In genomic region chr4:162683659-162684370, GRCh38 we compare ENCODE assay signal across 10 cellular contexts.
DNase-seq lines count a peak whose midpoint lies in the region; ATAC-seq, FAIRE-seq and TF ChIP-seq lines count a peak whose summit lies in the region.
"Had no signal": no experiment of that assay in that cellular context is flagged by ENCODE, and none has a peak within 500 bp of the region (broad histone marks: within the 10 kb centered on the region; RNA-seq: fewer than 3 reads in every experiment).

No MANE protein-coding gene starts in this region.

- no peak for TF ChIP-seq POLR2A in A549 (IDR thresholded peaks at IDR 0.05; ENCODE audit: low read length)
- TF ChIP-seq POLR2A in gastroesophageal sphincter (IDR thresholded peaks at IDR 0.05), result no peak

- H3K4me3 ChIP-seq in A549, result 0 out of 3 replicates have a peak overlapping the region, but pooled peaks have one; percentile 6
- H3K4me3 ChIP-seq in mammary epithelial cell (replicated peaks in 1 of 3; ENCODE audit: insufficient read depth in 1 of 3, low read depth in 2 of 3, low read length in 3 of 3), result no peak overlapping the region
- no peak overlapping the region for H3K4me3 ChIP-seq in gastroesophageal sphincter

- ATAC-seq in A549 (peak; percentile 95), GM21515 (IDR thresholded peaks at IDR 0.05; ENCODE audit: unreplicated experiment) (peak; percentile 75), HG03342 (IDR thresholded peaks at IDR 0.05; ENCODE audit: unreplicated experiment) (peak; percentile 90), gastroesophageal sphincter (no peak)

- intact Hi-C loops in mammary epithelial cell (cut with micrococcal nuclease), result no loop called here

- no peak; a peak in 1 of 5 replicates for TF ChIP-seq RAD21 in A549 (conservative IDR thresholded peaks at IDR 0.05 in 1 of 2, IDR thresholded peaks at IDR 0.05 in 1 of 2)

- in situ Hi-C loops in mammary epithelial cell (cut with MboI; ENCODE audit: low sequenced_read_pairs in 2 of 2) (no loop called here), GM13977 (cut with MboI; ENCODE audit: low pct_unique_long_range_greater_than_20kb, low sequenced_read_pairs, unreplicated experiment) (no loop called here)

- H3K4me2 ChIP-seq in A549 (peak overlapping the region; percentile 65), mammary epithelial cell (ENCODE audit: insufficient read depth, low read depth, low read length) (peak overlapping the region; percentile 1)

- FAIRE-seq in A549 (lab: Jason Lieb, UNC), result no peak

- no peaks in the 10 kb centered on the region for H3K79me2 ChIP-seq in mammary epithelial cell (ENCODE audit: insufficient read depth, low read length)

- POLR2A ChIA-PET in A549 (lab: Yijun Ruan, JAX) (no interaction called here), HEK293T (lab: Yijun Ruan, JAX) (no interaction called here)

- H2AFZ ChIP-seq in mammary epithelial cell (ENCODE audit: low read depth, low read length), result no peak overlapping the region

- H3K27me3 ChIP-seq in mammary epithelial cell (ENCODE audit: insufficient read depth, low read length) (no peaks in the 10 kb centered on the region), gastroesophageal sphincter (no peaks in the 10 kb centered on the region)

- TF ChIP-seq EP300 in A549 (IDR thresholded peaks at IDR 0.05) (no peak), gastroesophageal sphincter (IDR thresholded peaks at IDR 0.05) (no peak)

- H3K9me3 ChIP-seq in A549 (0 out of 3 replicates have a peak, but pooled peaks cover 8% of the 10 kb centered on the region), mammary epithelial cell (replicated peaks; ENCODE audit: insufficient read depth, low read length) (peaks cover 2% of the 10 kb centered on the region), gastroesophageal sphincter (peaks cover 0 to 8% (median 0%) of the 10 kb centered on the region in 3 donors)

- TF ChIP-seq CTCF in A549 (IDR thresholded peaks at IDR 0.05) (no peak), mammary epithelial cell (conservative IDR thresholded peaks at IDR 0.05 in 1 of 2, IDR thresholded peaks at IDR 0.05 in 1 of 2; ENCODE audit: extremely low read depth in 1 of 2, insufficient read depth in 1 of 2, low read depth in 1 of 2, low read length in 2 of 2) (no peak), GM13977 (IDR thresholded peaks at IDR 0.05; ENCODE audit: extremely low read depth, insufficient read depth, missing control alignments) (no peak), gastroesophageal sphincter (IDR thresholded peaks at IDR 0.05) (no peak)

- peak; percentile 11 to 87 for DNase-seq in A549 (ENCODE audit: low read depth in 1 of 2, low spot score in 1 of 2)
- DNase-seq in mammary epithelial cell, result peak; percentile 52
- no peak for DNase-seq in hepatic stellate cell (ENCODE audit: low spot score)
- DNase-seq in GM13977 (ENCODE audit: low spot score), result no peak
- no peak for DNase-seq in HEK293T (ENCODE audit: extremely low spot score)
- DNase-seq: activated CD8-positive, alpha-beta memory T cell treated with anti-CD3 and anti-CD28 coated beads, Interleukin-2, amount 50 U/mL, for 4 hours had no signal

- BruUV-seq in mammary epithelial cell (replicated peaks; lab: Mats Ljungman, UMichigan), result no TSS peak

- H3K36me3 ChIP-seq in mammary epithelial cell (ENCODE audit: insufficient read depth, low read length) (no peaks in the 10 kb centered on the region), gastroesophageal sphincter (no peaks in the 10 kb centered on the region)

- H3K4me1 ChIP-seq in A549 (peaks cover 37% of the 10 kb centered on the region), mammary epithelial cell (ENCODE audit: insufficient read depth, low read length) (peaks cover 7% of the 10 kb centered on the region), gastroesophageal sphincter (no peaks in the 10 kb centered on the region)

- no peak overlapping the region for H3K9ac ChIP-seq in mammary epithelial cell (ENCODE audit: insufficient read depth, low read length)

- dilution Hi-C loops in mammary epithelial cell (cut with HindIII; ENCODE audit: low sequenced_read_pairs), result no loop called here

- no peaks in the 10 kb centered on the region for H4K20me1 ChIP-seq in mammary epithelial cell (ENCODE audit: insufficient read depth, low read length)

- 2% methylated on average over 5 of the region's 5 CpGs for WGBS in A549 (ENCODE audit: missing lambda C conversion rate)
- 19% methylated on average over 5 of the region's 5 CpGs for WGBS in mammary epithelial cell (ENCODE audit: low coverage, missing lambda C conversion rate)
- 53 to 60% methylated on average over 5 of the region's 5 CpGs for WGBS in gastroesophageal sphincter (ENCODE audit: low coverage in 1 of 2), 2 donors

- CTCF ChIA-PET in A549 (lab: Yijun Ruan, JAX), result no interaction called here
- CTCF ChIA-PET in mammary epithelial cell (lab: Charles Lee; ENCODE audit: low non-redundant PET), result no interaction called here
- CTCF ChIA-PET in HEK293T (lab: Yijun Ruan, JAX), result no interaction called here

- H3K27ac ChIP-seq in A549, result peak overlapping the region; percentile 83 to 84
- no peak overlapping the region for H3K27ac ChIP-seq in mammary epithelial cell (ENCODE audit: insufficient read depth, low read depth, low read length)
- H3K27ac ChIP-seq in gastroesophageal sphincter, result no peak overlapping the region
- H3K27ac ChIP-seq: RWPE1 had no signal

TF ChIP-seq in A549, 52 proteins besides CTCF, POLR2A, EP300 and RAD21 (continues in another document):
- TF ChIP-seq, protein P1, sequence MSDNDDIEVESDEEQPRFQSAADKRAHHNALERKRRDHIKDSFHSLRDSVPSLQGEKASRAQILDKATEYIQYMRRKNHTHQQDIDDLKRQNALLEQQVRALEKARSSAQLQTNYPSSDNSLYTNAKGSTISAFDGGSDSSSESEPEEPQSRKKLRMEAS (IDR thresholded peaks at IDR 0.05), result peak; percentile 61
- TF ChIP-seq NPAS2 (CRISPR knock-in tag; IDR thresholded peaks at IDR 0.05; ENCODE audit: borderline replicate concordance) (no peak), KDM1A (IDR thresholded peaks at IDR 0.05; ENCODE audit: low read depth) (no peak), ZNF302 (CRISPR knock-in tag; IDR thresholded peaks at IDR 0.05) (no peak), JUN (IDR thresholded peaks at IDR 0.05) (peak; percentile 26 to 36; a peak in 1 of 5 replicates), JUNB (IDR thresholded peaks at IDR 0.05) (peak; percentile 82), ZC3H11A (IDR thresholded peaks at IDR 0.05) (no peak), PHF8 (IDR thresholded peaks at IDR 0.05; ENCODE audit: borderline replicate concordance, low read depth) (no peak), GATA3 (IDR thresholded peaks at IDR 0.05; ENCODE audit: borderline replicate concordance) (peak; percentile 83), PBX3 (IDR thresholded peaks at IDR 0.05) (no peak)
- TF ChIP-seq, protein P2, sequence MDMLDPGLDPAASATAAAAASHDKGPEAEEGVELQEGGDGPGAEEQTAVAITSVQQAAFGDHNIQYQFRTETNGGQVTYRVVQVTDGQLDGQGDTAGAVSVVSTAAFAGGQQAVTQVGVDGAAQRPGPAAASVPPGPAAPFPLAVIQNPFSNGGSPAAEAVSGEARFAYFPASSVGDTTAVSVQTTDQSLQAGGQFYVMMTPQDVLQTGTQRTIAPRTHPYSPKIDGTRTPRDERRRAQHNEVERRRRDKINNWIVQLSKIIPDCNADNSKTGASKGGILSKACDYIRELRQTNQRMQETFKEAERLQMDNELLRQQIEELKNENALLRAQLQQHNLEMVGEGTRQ (IDR thresholded peaks at IDR 0.05), result peak; percentile 30; the same call in 1 of the 2 replicates

TF ChIP-seq in HEK293T, 16 proteins besides CTCF, POLR2A, EP300 and RAD21:
- TF ChIP-seq NFRKB (IDR thresholded peaks at IDR 0.05) (no peak), ARNT (IDR thresholded peaks at IDR 0.05) (no peak), FOXM1 (IDR thresholded peaks at IDR 0.05; ENCODE audit: borderline replicate concordance) (no peak)

Comparison
In these comparisons a context has a peak if more than half of its experiments do, and no peak if none do; other contexts are left out.
1. DNase-seq: peak in A549 (2 of 2) and mammary epithelial cell (single experiment); none in hepatic stellate cell (single experiment), GM13977 (single experiment) and HEK293T (single experiment).
2. H3K27ac ChIP-seq: peak in A549 (2 of 2); none in mammary epithelial cell (single experiment) and gastroesophageal sphincter (0 of 4).